17 cellular contexts compared by ENCODE assay signal in the genomic region with DNA sequence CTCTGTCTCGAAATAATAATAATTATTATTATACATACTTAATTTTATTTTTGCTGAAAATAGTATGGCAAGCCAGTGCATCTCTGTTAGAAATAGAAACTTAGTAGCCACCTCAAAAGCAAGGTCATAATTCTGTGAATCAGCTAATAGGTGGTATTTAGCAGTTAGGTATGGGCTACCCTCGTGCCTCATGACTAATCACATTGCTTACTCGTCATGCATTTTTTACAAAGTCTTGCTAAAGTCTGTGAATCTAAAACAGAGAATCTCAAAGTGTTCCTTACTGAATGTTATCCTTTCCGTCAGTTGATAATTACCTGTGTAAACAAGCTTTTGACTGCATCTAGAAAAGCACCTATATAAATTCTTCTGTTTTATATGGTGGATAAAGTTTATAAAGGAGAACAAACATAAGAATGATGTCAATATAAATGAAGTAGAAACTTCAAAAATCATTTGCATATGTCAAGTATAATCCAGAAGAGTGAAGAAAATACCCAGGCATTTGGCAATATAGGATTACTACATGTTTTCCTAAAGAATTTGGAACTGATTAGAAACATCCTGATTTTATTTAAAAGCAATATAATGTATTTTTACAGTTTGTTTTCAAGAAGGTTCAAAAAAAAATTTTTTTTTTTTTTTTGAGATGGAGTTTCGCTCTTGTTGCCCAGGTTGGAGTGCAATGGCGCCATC. TPM values are rescaled to one million over a fixed set of nuclear protein-coding genes. Genes with fewer than 3 reads are reported as not detected.
A peak's percentile ranks its signal among the peaks of the same experiment; 100 is the strongest.
DNase-seq lines count a peak whose midpoint lies in the region; ATAC-seq, FAIRE-seq and TF ChIP-seq lines count a peak whose summit lies in the region.
"Had no signal": no experiment of that assay in that cellular context is flagged by ENCODE, and none has a peak within 500 bp of the region (broad histone marks: within the 10 kb centered on the region; RNA-seq: fewer than 3 reads in every experiment).

No MANE protein-coding gene starts in this region.

- H3K27me3 ChIP-seq in breast epithelium (no peaks in the 10 kb centered on the region), left ventricle myocardium inferior (ENCODE audit: low read depth) (no peaks in the 10 kb centered on the region)
- H3K27me3 ChIP-seq: thyroid gland had no signal

- H3K4me3 ChIP-seq in breast epithelium (no peak overlapping the region), fibroblast of villous mesenchyme (ENCODE audit: low read depth, low read length) (no peak overlapping the region), left ventricle myocardium inferior (no peak overlapping the region)
- H3K4me3 ChIP-seq: thyroid gland had no signal

- no peaks in the 10 kb centered on the region for H3K9me3 Mint-ChIP-seq in MCF 10A (ENCODE audit: unreplicated experiment)
- H3K9me3 Mint-ChIP-seq: activated CD8-positive, alpha-beta T cell treated with anti-CD3 and anti-CD28 coated beads for 36 hours; activated T-helper 17 cell treated with anti-CD3 and anti-CD28 coated beads, Interleukin-2, amount 50 U/mL, for 72 hours had no signal

- no TSS peak for BruUV-seq in MCF 10A (replicated peaks; lab: Mats Ljungman, UMichigan)

- CTCF ChIA-PET in MCF 10A (lab: Yijun Ruan, JAX) = interaction anchor here (0.7 to 0.8 kb wide), 2 partner anchors 119 to 320 kb away, joined by 3 to 4 read pairs; no protein-coding TSS in a partner anchor

- no peak for TF ChIP-seq CTCF in MCF 10A (IDR thresholded peaks at IDR 0.05; ENCODE audit: unreplicated experiment)
- no peak for TF ChIP-seq CTCF in breast epithelium (IDR thresholded peaks at IDR 0.05)
- no peak for TF ChIP-seq CTCF in fibroblast of villous mesenchyme (IDR thresholded peaks at IDR 0.05; ENCODE audit: insufficient read depth, low read depth, low read length)
- TF ChIP-seq CTCF in left ventricle myocardium inferior (IDR thresholded peaks at IDR 0.05; ENCODE audit: borderline replicate concordance) = no peak

- H3K9me3 ChIP-seq in breast epithelium = no peaks in the 10 kb centered on the region
- H3K9me3 ChIP-seq in left ventricle myocardium inferior (replicated peaks) = no peaks in the 10 kb centered on the region
- H3K9me3 ChIP-seq: thyroid gland had no signal

- peak; percentile 46 for DNase-seq in MCF 10A (ENCODE audit: unreplicated experiment)
- DNase-seq in breast epithelium (ENCODE audit: low spot score in 2 of 2) = no peak
- peak; percentile 93 for DNase-seq in amniotic epithelial cell (ENCODE audit: low read depth)
- peak; percentile 84 for DNase-seq in fibroblast of villous mesenchyme (ENCODE audit: low read depth)
- DNase-seq in urothelium cell line (ENCODE audit: low spot score) = peak; percentile 30
- no peak for DNase-seq in left ventricle myocardium inferior
- DNase-seq in NCI-H526 treated with DMSO at 0.1 percent for 48 hours (lab: John Stamatoyannopoulos, UW) = no peak
- DNase-seq: activated CD8-positive, alpha-beta T cell treated with anti-CD3 and anti-CD28 coated beads for 36 hours; NCI-H1436; NCI-H510A; occipital lobe; SHP77; thyroid gland had no signal

- no peak overlapping the region for H3K27ac Mint-ChIP-seq in MCF 10A (ENCODE audit: low read depth, unreplicated experiment)
- H3K27ac Mint-ChIP-seq: activated CD8-positive, alpha-beta T cell treated with anti-CD3 and anti-CD28 coated beads for 36 hours; activated T-helper 17 cell treated with anti-CD3 and anti-CD28 coated beads, Interleukin-2, amount 50 U/mL, for 72 hours had no signal

- H3K36me3 ChIP-seq in breast epithelium (no peaks in the 10 kb centered on the region), left ventricle myocardium inferior (no peaks in the 10 kb centered on the region)
- H3K36me3 ChIP-seq: thyroid gland had no signal

- no peak for ATAC-seq in GM19467 (IDR thresholded peaks at IDR 0.05; ENCODE audit: unreplicated experiment)
- ATAC-seq: activated CD8-positive, alpha-beta T cell treated with anti-CD3 and anti-CD28 coated beads for 36 hours; activated T-helper 17 cell treated with anti-CD3 and anti-CD28 coated beads, Interleukin-2, amount 50 U/mL, for 72 hours had no signal

- H3K4me1 ChIP-seq in breast epithelium (no peaks in the 10 kb centered on the region), left ventricle myocardium inferior (peaks cover 32% of the 10 kb centered on the region)

- H3K36me3 Mint-ChIP-seq in MCF 10A (ENCODE audit: insufficient read depth, unreplicated experiment) = no peaks in the 10 kb centered on the region

- no peak overlapping the region for H3K4me3 Mint-ChIP-seq in MCF 10A (ENCODE audit: unreplicated experiment)
- H3K4me3 Mint-ChIP-seq: activated CD8-positive, alpha-beta T cell treated with anti-CD3 and anti-CD28 coated beads for 36 hours; activated T-helper 17 cell treated with anti-CD3 and anti-CD28 coated beads, Interleukin-2, amount 50 U/mL, for 72 hours had no signal

- no peaks in the 10 kb centered on the region for H3K4me1 Mint-ChIP-seq in MCF 10A (ENCODE audit: insufficient read depth, unreplicated experiment)

- no peak overlapping the region for H3K27ac ChIP-seq in breast epithelium
- no peak overlapping the region for H3K27ac ChIP-seq in left ventricle myocardium inferior (replicated peaks)
- H3K27ac ChIP-seq: thyroid gland had no signal

- FAIRE-seq in urothelium cell line (lab: Jason Lieb, UNC) = no peak
- FAIRE-seq: A204.1, endometrium had no signal

- H3K27me3 Mint-ChIP-seq in MCF 10A (ENCODE audit: insufficient read depth, unreplicated experiment) = no peaks in the 10 kb centered on the region
- H3K27me3 Mint-ChIP-seq: activated T-helper 17 cell treated with anti-CD3 and anti-CD28 coated beads, Interleukin-2, amount 50 U/mL, for 72 hours had no signal

- POLR2A ChIA-PET in MCF 10A (lab: Yijun Ruan, JAX) = interaction anchor here (0.5 to 1.1 kb wide), 2 partner anchors 213 to 259 kb away, joined by 3 read pairs; no protein-coding TSS in a partner anchor

- intact Hi-C loops in MCF 10A (cut with micrococcal nuclease) (no loop called here), breast epithelium (cut with DNase I; ENCODE audit: low total_unique reads) (no loop called here), left ventricle myocardium inferior (cut with micrococcal nuclease) (loop anchor here (10.0 kb wide), 1 partner anchor 180 kb away; no protein-coding TSS in a partner anchor)

- TF ChIP-seq POLR2A in breast epithelium (IDR thresholded peaks at IDR 0.05) = no peak

RNA-seq across cellular contexts. Expression of gene PPARG, which starts 6.2 kb away (rescaled TPM):
- total RNA-seq in MCF 10A (2022) = 7.1 and 12.4 TPM in 2 replicates
- total RNA-seq in breast epithelium = 100 to 1,000 TPM in 1 of 3 donors, 10 to 100 TPM in 2; 44.2 to 359 (median 96.0) TPM
- total RNA-seq in fibroblast of villous mesenchyme = 3.5 and 4.7 TPM in 2 replicates
- total RNA-seq in left ventricle myocardium inferior = 15.6 TPM

Comparison
In these comparisons a context has a peak if more than half of its experiments do, and no peak if none do; other contexts are left out.
1. DNase-seq: peak in MCF 10A (single experiment), amniotic epithelial cell (single experiment), fibroblast of villous mesenchyme (single experiment) and urothelium cell line (single experiment); none in breast epithelium (0 of 2), left ventricle myocardium inferior (single experiment) and NCI-H526 treated with DMSO at 0.1 percent for 48 hours (single experiment).